ENCODE assay signal across 11 cellular contexts in genomic region chr10:93992400-93993030, GRCh38. TPM values are rescaled to one million over a fixed set of nuclear protein-coding genes. Genes with fewer than 3 reads are reported as not detected.
DNase-seq lines count a peak whose midpoint lies in the region; ATAC-seq and TF ChIP-seq lines count a peak whose summit lies in the region.
"Had no signal": no experiment of that assay in that cellular context is flagged by ENCODE, and none has a peak within 500 bp of the region (broad histone marks: within the 10 kb centered on the region; RNA-seq: fewer than 3 reads in every experiment).

No MANE protein-coding gene starts in this region.

- intact Hi-C loops in activated T-helper 1 cell treated with anti-CD3 and anti-CD28 coated beads, Interleukin-12 subunit alpha, Interleukin-12 subunit beta, Interleukin-2, Interleukin-4 antibody, amounts not matched to agents 30 ng/mL and 10 ng/mL and 1 ng/mL, durations not matched to agents 14 hours and 24 hours and 36 hours (cut with micrococcal nuclease): no loop called here
- intact Hi-C loops in aorta (cut with DNase I): loop anchor here (5.0 to 10.0 kb wide), 3 partner anchors 62 to 232 kb away; no protein-coding TSS in a partner anchor

- no peaks in the 10 kb centered on the region for H3K9me3 ChIP-seq in aorta (ENCODE audit: control insufficient read depth, low read length)

- no peaks in the 10 kb centered on the region for H3K9me3 Mint-ChIP-seq in stimulated activated naive CD8-positive, alpha-beta T cell treated with anti-CD3 and anti-CD28 coated beads, Interleukin-15, Interleukin-2, amounts not matched to agents 100 ng/mL and 50 ng/mL, for 24 hours
- H3K9me3 Mint-ChIP-seq in activated T-helper 1 cell treated with anti-CD3 and anti-CD28 coated beads, Interleukin-12 subunit alpha, Interleukin-12 subunit beta, Interleukin-2, Interleukin-4 antibody, amounts not matched to agents 30 ng/mL and 10 ng/mL and 1 ng/mL, durations not matched to agents 14 hours and 24 hours and 36 hours: no peaks in the 10 kb centered on the region

- ATAC-seq in stimulated activated naive CD8-positive, alpha-beta T cell treated with anti-CD3 and anti-CD28 coated beads, Interleukin-15, Interleukin-2, amounts not matched to agents 100 U/mL and 50 U/mL, for 24 hours: no peak
- ATAC-seq in aorta (ENCODE audit: low FRiP score) (no peak), HG03521 (IDR thresholded peaks at IDR 0.05; ENCODE audit: unreplicated experiment) (no peak), HG02884 (IDR thresholded peaks at IDR 0.05; ENCODE audit: unreplicated experiment) (no peak)
- ATAC-seq: naive thymus-derived CD8-positive, alpha-beta T cell had no signal

- peaks cover 4% of the 10 kb centered on the region for H3K4me1 Mint-ChIP-seq in stimulated activated naive CD8-positive, alpha-beta T cell treated with anti-CD3 and anti-CD28 coated beads, Interleukin-15, Interleukin-2, amounts not matched to agents 100 ng/mL and 50 ng/mL, for 24 hours (ENCODE audit: low read depth)
- no peaks in the 10 kb centered on the region for H3K4me1 Mint-ChIP-seq in activated T-helper 1 cell treated with anti-CD3 and anti-CD28 coated beads, Interleukin-12 subunit alpha, Interleukin-12 subunit beta, Interleukin-2, Interleukin-4 antibody, amounts not matched to agents 30 ng/mL and 10 ng/mL and 1 ng/mL, durations not matched to agents 14 hours and 24 hours and 36 hours (ENCODE audit: low read depth)

- H3K36me3 Mint-ChIP-seq in stimulated activated naive CD8-positive, alpha-beta T cell treated with anti-CD3 and anti-CD28 coated beads, Interleukin-15, Interleukin-2, amounts not matched to agents 100 ng/mL and 50 ng/mL, for 24 hours (ENCODE audit: low read depth): peaks cover 3% of the 10 kb centered on the region
- no peaks in the 10 kb centered on the region for H3K36me3 Mint-ChIP-seq in activated T-helper 1 cell treated with anti-CD3 and anti-CD28 coated beads, Interleukin-12 subunit alpha, Interleukin-12 subunit beta, Interleukin-2, Interleukin-4 antibody, amounts not matched to agents 30 ng/mL and 10 ng/mL and 1 ng/mL, durations not matched to agents 14 hours and 24 hours and 36 hours (ENCODE audit: low read depth)

- H3K4me1 ChIP-seq in aorta (ENCODE audit: control insufficient read depth in 1 of 2, insufficient read depth in 2 of 2, low read length in 2 of 2): no peaks in the 10 kb centered on the region

- H3K36me3 ChIP-seq in kidney epithelial cell (ENCODE audit: control insufficient read depth, insufficient read depth, low read length): no peaks in the 10 kb centered on the region
- H3K36me3 ChIP-seq in aorta (ENCODE audit: control insufficient read depth in 1 of 2, insufficient read depth in 2 of 2, low read length in 1 of 2): no peaks in the 10 kb centered on the region

- peak overlapping the region; percentile 39 for H3K4me3 Mint-ChIP-seq in stimulated activated naive CD8-positive, alpha-beta T cell treated with anti-CD3 and anti-CD28 coated beads, Interleukin-15, Interleukin-2, amounts not matched to agents 100 ng/mL and 50 ng/mL, for 24 hours
- H3K4me3 Mint-ChIP-seq in activated T-helper 1 cell treated with anti-CD3 and anti-CD28 coated beads, Interleukin-12 subunit alpha, Interleukin-12 subunit beta, Interleukin-2, Interleukin-4 antibody, amounts not matched to agents 30 ng/mL and 10 ng/mL and 1 ng/mL, durations not matched to agents 14 hours and 24 hours and 36 hours: peak overlapping the region; percentile 53

- H3K27me3 ChIP-seq in kidney epithelial cell (ENCODE audit: control insufficient read depth, insufficient read depth, low read length) (peaks cover 3% of the 10 kb centered on the region), aorta (ENCODE audit: control insufficient read depth in 1 of 2, insufficient read depth in 2 of 2, low read length in 1 of 2) (no peaks in the 10 kb centered on the region)

- 90 to 97% methylated on average over 2 of the region's 2 CpGs for WGBS in aorta, 2 donors

- peak; percentile 19 for TF ChIP-seq CTCF in kidney epithelial cell (IDR thresholded peaks at IDR 0.05; ENCODE audit: insufficient read depth, low read length, poor library complexity, severe bottlenecking)

- H3K27me3 Mint-ChIP-seq in stimulated activated naive CD8-positive, alpha-beta T cell treated with anti-CD3 and anti-CD28 coated beads, Interleukin-15, Interleukin-2, amounts not matched to agents 100 ng/mL and 50 ng/mL, for 24 hours: peaks cover 57% of the 10 kb centered on the region
- peaks cover 56% of the 10 kb centered on the region for H3K27me3 Mint-ChIP-seq in activated T-helper 1 cell treated with anti-CD3 and anti-CD28 coated beads, Interleukin-12 subunit alpha, Interleukin-12 subunit beta, Interleukin-2, Interleukin-4 antibody, amounts not matched to agents 30 ng/mL and 10 ng/mL and 1 ng/mL, durations not matched to agents 14 hours and 24 hours and 36 hours (ENCODE audit: insufficient read depth)

- no peak for DNase-seq in stimulated activated naive CD8-positive, alpha-beta T cell treated with anti-CD3 and anti-CD28 coated beads, Interleukin-15, Interleukin-2, amounts not matched to agents 100 U/mL and 50 U/mL, for 24 hours
- DNase-seq in activated T-helper 1 cell treated with anti-CD3 and anti-CD28 coated beads, Interleukin-12 subunit alpha, Interleukin-12 subunit beta, Interleukin-2, Interleukin-4 antibody, amounts not matched to agents 30 ng/mL and 10 ng/mL and 1 ng/mL, durations not matched to agents 14 hours and 24 hours and 36 hours (ENCODE audit: low spot score): no peak
- no peak for DNase-seq in kidney epithelial cell (ENCODE audit: low read depth)
- DNase-seq in aorta: no peak
- DNase-seq in SKM-1 treated with dmso at 0.1 percent for 144 hours (lab: John Stamatoyannopoulos, UW; ENCODE audit: unreplicated experiment): no peak
- DNase-seq: naive thymus-derived CD8-positive, alpha-beta T cell; NCI-H1048 had no signal

- H3K4me3 ChIP-seq in kidney epithelial cell (ENCODE audit: low read depth, low read length) (no peak overlapping the region), aorta (ENCODE audit: low read length in 2 of 2) (no peak overlapping the region)

- peak overlapping the region; percentile 8 to 12 for H3K27ac ChIP-seq in aorta (ENCODE audit: low read depth in 1 of 2, low read length in 2 of 2)
- H3K27ac ChIP-seq: epithelial cell of prostate had no signal

- H3K27ac Mint-ChIP-seq in stimulated activated naive CD8-positive, alpha-beta T cell treated with anti-CD3 and anti-CD28 coated beads, Interleukin-15, Interleukin-2, amounts not matched to agents 100 ng/mL and 50 ng/mL, for 24 hours: no peak overlapping the region
- H3K27ac Mint-ChIP-seq in activated T-helper 1 cell treated with anti-CD3 and anti-CD28 coated beads, Interleukin-12 subunit alpha, Interleukin-12 subunit beta, Interleukin-2, Interleukin-4 antibody, amounts not matched to agents 30 ng/mL and 10 ng/mL and 1 ng/mL, durations not matched to agents 14 hours and 24 hours and 36 hours: no peak overlapping the region
- H3K27ac Mint-ChIP-seq: naive thymus-derived CD8-positive, alpha-beta T cell had no signal

RNA-seq across cellular contexts. Expression of gene PLCE1, which starts 1.2 kb away (rescaled TPM):
- not detected in 2 replicates for total RNA-seq in activated T-helper 1 cell treated with anti-CD3 and anti-CD28 coated beads, Interleukin-12 subunit alpha, Interleukin-12 subunit beta, Interleukin-2, Interleukin-4 antibody, amounts not matched to agents 30 ng/mL and 10 ng/mL and 1 ng/mL, durations not matched to agents 14 hours and 24 hours and 36 hours
- total RNA-seq in kidney epithelial cell (0.55 and 0.84 TPM in 2 replicates), aorta (10 to 100 TPM; 14.7 to 16.6 TPM)
- polyA plus RNA-seq in aorta: 1 to 10 TPM; 1.5 to 6.7 TPM
- total RNA-seq: naive thymus-derived CD8-positive, alpha-beta T cell had no signal
